ENCODE assay signal across 9 cellular contexts in genomic region chr7:24825931-24826661, GRCh38.
DNase-seq lines count a peak whose midpoint lies in the region; ATAC-seq and TF ChIP-seq lines count a peak whose summit lies in the region.
"Had no signal": no experiment of that assay in that cellular context is flagged by ENCODE, and none has a peak within 500 bp of the region (broad histone marks: within the 10 kb centered on the region; RNA-seq: fewer than 3 reads in every experiment).

No MANE protein-coding gene starts in this region.

- 52 to 60% methylated on average over 6 of the region's 6 CpGs for WGBS in upper lobe of left lung, 2 donors

- peaks cover 26 to 67% of the 10 kb centered on the region in 2 donors for H3K36me3 Mint-ChIP-seq in activated naive CD4-positive, alpha-beta T cell treated with anti-CD3 and anti-CD28 coated beads, Interleukin-2, amount 50 U/mL, for 72 hours
- H3K36me3 Mint-ChIP-seq in activated T-cell treated with anti-CD3 and anti-CD28 coated beads, Interleukin-2, amount 50 U/mL, for 24 hours (ENCODE audit: low read depth), result peaks cover 92% of the 10 kb centered on the region

- no peaks in the 10 kb centered on the region for H3K27me3 ChIP-seq in upper lobe of left lung
- H3K27me3 ChIP-seq: heart left ventricle had no signal

- peak in 1 of 2 donors; percentile 3 for ATAC-seq in activated naive CD4-positive, alpha-beta T cell treated with anti-CD3 and anti-CD28 coated beads, Interleukin-2, amount 50 U/mL, for 72 hours
- ATAC-seq in upper lobe of left lung (ENCODE audit: low FRiP score in 2 of 2), result peak; percentile 64 to 68
- ATAC-seq in GM21447 (IDR thresholded peaks at IDR 0.05; ENCODE audit: unreplicated experiment), result no peak

- H3K27me3 Mint-ChIP-seq in activated T-cell treated with anti-CD3 and anti-CD28 coated beads, Interleukin-2, amount 50 U/mL, for 24 hours, result no peaks in the 10 kb centered on the region

- peaks cover 0 to 4% (median 0%) of the 10 kb centered on the region in 4 donors for H3K36me3 ChIP-seq in upper lobe of left lung

- H3K27ac ChIP-seq in upper lobe of left lung (peak overlapping the region in 2 of 4 donors; percentile 19 to 37), coronary artery (no peak overlapping the region)

- TF ChIP-seq EP300 in upper lobe of left lung (IDR thresholded peaks at IDR 0.05), result no peak

- DNase-seq in activated naive CD4-positive, alpha-beta T cell treated with anti-CD3 and anti-CD28 coated beads, Interleukin-2, amount 50 U/mL, for 72 hours (ENCODE audit: low spot score in 2 of 2), result no peak
- no peak for DNase-seq in activated naive CD4-positive, alpha-beta T cell (lab: John Stamatoyannopoulos, UW)
- DNase-seq in activated T-cell treated with anti-CD3 and anti-CD28 coated beads, Interleukin-2, amount 50 U/mL, for 24 hours, result no peak
- peak; percentile 30 for DNase-seq in iPS DF 4.7 (ENCODE audit: extremely low read depth, low spot score)
- peak in 1 of 2 donors; percentile 54 for DNase-seq in upper lobe of left lung
- DNase-seq in effector CD4-positive, alpha-beta T cell, result no peak
- DNase-seq in coronary artery (ENCODE audit: low spot score), result no peak
- DNase-seq: heart left ventricle had no signal

- peaks cover 15 to 40% (median 21%) of the 10 kb centered on the region in 4 donors for H3K4me1 ChIP-seq in upper lobe of left lung

- H3K9me3 ChIP-seq in upper lobe of left lung, result no peaks in the 10 kb centered on the region
- H3K9me3 ChIP-seq: heart left ventricle had no signal

- peak overlapping the region; percentile 28 to 78 for H3K27ac Mint-ChIP-seq in activated naive CD4-positive, alpha-beta T cell treated with anti-CD3 and anti-CD28 coated beads, Interleukin-2, amount 50 U/mL, for 72 hours
- H3K27ac Mint-ChIP-seq in activated T-cell treated with anti-CD3 and anti-CD28 coated beads, Interleukin-2, amount 50 U/mL, for 24 hours, result peak overlapping the region; percentile 87

- H3K9me3 Mint-ChIP-seq in activated naive CD4-positive, alpha-beta T cell treated with anti-CD3 and anti-CD28 coated beads, Interleukin-2, amount 50 U/mL, for 72 hours, result no peaks in the 10 kb centered on the region
- H3K9me3 Mint-ChIP-seq in activated T-cell treated with anti-CD3 and anti-CD28 coated beads, Interleukin-2, amount 50 U/mL, for 24 hours, result no peaks in the 10 kb centered on the region

- H3K4me3 Mint-ChIP-seq in activated T-cell treated with anti-CD3 and anti-CD28 coated beads, Interleukin-2, amount 50 U/mL, for 24 hours, result peak overlapping the region; percentile 49

- no peak for TF ChIP-seq POLR2A in upper lobe of left lung (IDR thresholded peaks at IDR 0.05)

- H3K4me3 ChIP-seq in upper lobe of left lung (no peak overlapping the region), coronary artery (no peak overlapping the region)
- H3K4me3 ChIP-seq: heart left ventricle had no signal

- no peak for TF ChIP-seq CTCF in upper lobe of left lung (IDR thresholded peaks at IDR 0.05)
- no peak for TF ChIP-seq CTCF in coronary artery (IDR thresholded peaks at IDR 0.05)

- H3K4me1 Mint-ChIP-seq in activated T-cell treated with anti-CD3 and anti-CD28 coated beads, Interleukin-2, amount 50 U/mL, for 24 hours (ENCODE audit: low read depth), result peaks cover 79% of the 10 kb centered on the region
